ENCODE assay signal across 8 cellular contexts in genomic region chr11:117232022-117232878, GRCh38. TPM values are rescaled to one million over a fixed set of nuclear protein-coding genes. Genes with fewer than 3 reads are reported as not detected.
A peak's percentile ranks its signal among the peaks of the same experiment; 100 is the strongest.
DNase-seq lines count a peak whose midpoint lies in the region; ATAC-seq and TF ChIP-seq lines count a peak whose summit lies in the region.

A gene with protein sequence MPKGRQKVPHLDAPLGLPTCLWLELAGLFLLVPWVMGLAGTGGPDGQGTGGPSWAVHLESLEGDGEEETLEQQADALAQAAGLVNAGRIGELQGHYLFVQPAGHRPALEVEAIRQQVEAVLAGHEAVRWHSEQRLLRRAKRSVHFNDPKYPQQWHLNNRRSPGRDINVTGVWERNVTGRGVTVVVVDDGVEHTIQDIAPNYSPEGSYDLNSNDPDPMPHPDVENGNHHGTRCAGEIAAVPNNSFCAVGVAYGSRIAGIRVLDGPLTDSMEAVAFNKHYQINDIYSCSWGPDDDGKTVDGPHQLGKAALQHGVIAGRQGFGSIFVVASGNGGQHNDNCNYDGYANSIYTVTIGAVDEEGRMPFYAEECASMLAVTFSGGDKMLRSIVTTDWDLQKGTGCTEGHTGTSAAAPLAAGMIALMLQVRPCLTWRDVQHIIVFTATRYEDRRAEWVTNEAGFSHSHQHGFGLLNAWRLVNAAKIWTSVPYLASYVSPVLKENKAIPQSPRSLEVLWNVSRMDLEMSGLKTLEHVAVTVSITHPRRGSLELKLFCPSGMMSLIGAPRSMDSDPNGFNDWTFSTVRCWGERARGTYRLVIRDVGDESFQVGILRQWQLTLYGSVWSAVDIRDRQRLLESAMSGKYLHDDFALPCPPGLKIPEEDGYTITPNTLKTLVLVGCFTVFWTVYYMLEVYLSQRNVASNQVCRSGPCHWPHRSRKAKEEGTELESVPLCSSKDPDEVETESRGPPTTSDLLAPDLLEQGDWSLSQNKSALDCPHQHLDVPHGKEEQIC (minus strand): TSS chr11:117232073. CDS start chr11:117229844, 2,229 bp downstream.
Gene RNF214 (plus strand): TSS chr11:117232671. CDS start chr11:117234273, 1,602 bp downstream.

- ATAC-seq in HG03439 (IDR thresholded peaks at IDR 0.05; ENCODE audit: unreplicated experiment), result peak; percentile 62
- peak; percentile 77 for ATAC-seq in effector memory CD8-positive, alpha-beta T cell (replicated peaks)

- H3K27me3 ChIP-seq in BLaER1 treated with 17β-estradiol and CSF1 and Interleukin-3, amounts not matched to agents 10 nM and 100 nM, result no peaks in the 10 kb centered on the region
- H3K27me3 ChIP-seq in mesenchymal stem cell (ENCODE audit: control insufficient read depth in 1 of 2, insufficient read depth in 1 of 2, low read length in 2 of 2), result no peaks in the 10 kb centered on the region

- H3K4me2 ChIP-seq in BLaER1 treated with 17β-estradiol and CSF1 and Interleukin-3, amounts not matched to agents 10 nM and 100 nM, result peak within 1 kb of the TSS; percentile 95 to 100 (median 99)
- H3K4me2 ChIP-seq in mesenchymal stem cell (ENCODE audit: low read length, poor library complexity, severe bottlenecking), result peak within 1 kb of the TSS; percentile 91

- under 1% methylated on average over 57 of the region's 104 CpGs for WGBS in mesenchymal stem cell

- no peaks in the 10 kb centered on the region for H3K9me3 ChIP-seq in BLaER1 treated with 17β-estradiol and CSF1 and Interleukin-3, amounts not matched to agents 10 nM and 100 nM (replicated peaks in 1 of 11)
- no peaks in the 10 kb centered on the region for H3K9me3 ChIP-seq in mesenchymal stem cell (ENCODE audit: control insufficient read depth, low read length)

- H3K23ac ChIP-seq in mesenchymal stem cell (ENCODE audit: low read length in 2 of 2), result no peak within 1 kb of the TSS

- peak; percentile 83 for TF ChIP-seq POLR2A in GM19193 (IDR thresholded peaks at IDR 0.05; ENCODE audit: extremely low read depth, insufficient read depth, insufficient read length)

- POLR2A ChIA-PET in activated CD8-positive, alpha-beta memory T cell treated with anti-CD3 and anti-CD28 coated beads for 36 hours (lab: Charles Lee), result interaction anchor here (2.5 to 2.8 kb wide), 2 partner anchors 88 to 96 kb away, joined by 10 to 16 read pairs; partner anchors contain the start of genes CEP164 and PAFAH1B2

- H4K20me1 ChIP-seq in BLaER1 treated with 17β-estradiol and CSF1 and Interleukin-3, amounts not matched to agents 10 nM and 100 nM, result peaks cover 0 to 45% (median 21%) of the 10 kb centered on the region in 11 experiments; a peak in 18 of 22 replicates

- peaks cover 26% of the 10 kb centered on the region for H3K79me1 ChIP-seq in mesenchymal stem cell (replicated peaks; ENCODE audit: low read length, poor library complexity, severe bottlenecking)

- H3K27me3 Mint-ChIP-seq in effector memory CD8-positive, alpha-beta T cell, result no peaks in the 10 kb centered on the region

- H3K4ac ChIP-seq in mesenchymal stem cell (ENCODE audit: low read depth in 1 of 2, low read length in 2 of 2), result peak within 1 kb of the TSS; percentile 83 to 88

- H4K91ac ChIP-seq in mesenchymal stem cell (ENCODE audit: low read length), result peak within 1 kb of the TSS; percentile 66

- DNase-seq in NCI-H82 (lab: John Stamatoyannopoulos, UW) (peak; percentile 78), mesenchymal stem cell (peak; percentile 76)
- peak; percentile 53 to 65 (median 64) for DNase-seq in effector memory CD8-positive, alpha-beta T cell
- DNase-seq in stimulated activated CD8-positive, alpha-beta memory T cell treated with anti-CD3 and anti-CD28 coated beads, Interleukin-12 subunit alpha, Interleukin-12 subunit beta, amount 100 ng/mL, for 4 hours (ENCODE audit: low read depth), result peak; percentile 69

- peak within 1 kb of the TSS; percentile 66 for H2AFZ ChIP-seq in mesenchymal stem cell (ENCODE audit: low read depth, low read length)

- peak within 1 kb of the TSS; percentile 92 to 96 for H3K27ac Mint-ChIP-seq in effector memory CD8-positive, alpha-beta T cell

- CTCF ChIA-PET in activated CD8-positive, alpha-beta memory T cell treated with anti-CD3 and anti-CD28 coated beads for 36 hours (lab: Charles Lee), result interaction anchor here (1.1 to 2.1 kb wide), 4 partner anchors 51 to 384 kb away, joined by 3 to 8 read pairs (median 4); partner anchors contain the start of genes CEP164 and PAFAH1B2

- H2BK12ac ChIP-seq in mesenchymal stem cell (ENCODE audit: low read length in 2 of 2), result peak within 1 kb of the TSS; percentile 7 to 45

- peak within 1 kb of the TSS; percentile 96 for H4K8ac ChIP-seq in mesenchymal stem cell (ENCODE audit: low read length)

- H2BK5ac ChIP-seq in mesenchymal stem cell (ENCODE audit: low read depth, low read length, poor library complexity, severe bottlenecking), result no peak within 1 kb of the TSS

- peak within 1 kb of the TSS; percentile 93 to 99 for H3K4me3 Mint-ChIP-seq in effector memory CD8-positive, alpha-beta T cell

- peak within 1 kb of the TSS; percentile 84 to 95 (median 90) for H3K9ac ChIP-seq in BLaER1 treated with 17β-estradiol and CSF1 and Interleukin-3, amounts not matched to agents 10 nM and 100 nM
- H3K9ac ChIP-seq in mesenchymal stem cell (ENCODE audit: low read length), result peak within 1 kb of the TSS; percentile 98

- peaks cover 26 to 47% (median 40%) of the 10 kb centered on the region in 11 experiments for H3K36me3 ChIP-seq in BLaER1 treated with 17β-estradiol and CSF1 and Interleukin-3, amounts not matched to agents 10 nM and 100 nM
- peaks cover 28 to 36% of the 10 kb centered on the region in 2 experiments for H3K36me3 ChIP-seq in mesenchymal stem cell (ENCODE audit: control insufficient read depth in 1 of 2, insufficient read depth in 2 of 2, low read depth in 1 of 2, low read length in 2 of 2)

- peak within 1 kb of the TSS; percentile 57 for H2BK15ac ChIP-seq in mesenchymal stem cell (ENCODE audit: low read depth, poor library complexity, severe bottlenecking)

- H3K36me3 Mint-ChIP-seq in effector memory CD8-positive, alpha-beta T cell (ENCODE audit: insufficient read depth), result peaks cover 51% of the 10 kb centered on the region

- H3K14ac ChIP-seq in mesenchymal stem cell (ENCODE audit: low read length in 2 of 2), result peak within 1 kb of the TSS; percentile 25 to 78

- peak within 1 kb of the TSS; percentile 68 to 83 for H3K18ac ChIP-seq in mesenchymal stem cell (ENCODE audit: low read depth in 1 of 2, low read length in 2 of 2)

- H2AK5ac ChIP-seq in mesenchymal stem cell (ENCODE audit: low read length, severe bottlenecking), result peak within 1 kb of the TSS; percentile 3

- peak within 1 kb of the TSS; percentile 75 to 95 (median 89) for H3K27ac ChIP-seq in BLaER1 treated with 17β-estradiol and CSF1 and Interleukin-3, amounts not matched to agents 10 nM and 100 nM
- peak within 1 kb of the TSS; percentile 50 for H3K27ac ChIP-seq in mesenchymal stem cell (ENCODE audit: low read length, poor library complexity, severe bottlenecking)

- H3K4me1 ChIP-seq in BLaER1 treated with 17β-estradiol and CSF1 and Interleukin-3, amounts not matched to agents 10 nM and 100 nM, result peaks cover 35 to 40% (median 38%) of the 10 kb centered on the region in 10 experiments
- H3K4me1 ChIP-seq in mesenchymal stem cell (ENCODE audit: control insufficient read depth, insufficient read depth, low read depth, low read length), result peaks cover 1% of the 10 kb centered on the region

- H3K9me3 Mint-ChIP-seq in effector memory CD8-positive, alpha-beta T cell, result no peaks in the 10 kb centered on the region

- peaks cover 43 to 50% of the 10 kb centered on the region in 2 donors for H3K4me1 Mint-ChIP-seq in effector memory CD8-positive, alpha-beta T cell (ENCODE audit: low read depth in 2 of 2)

- peak within 1 kb of the TSS; percentile 79 to 99 (median 92) for H3K4me3 ChIP-seq in BLaER1 treated with 17β-estradiol and CSF1 and Interleukin-3, amounts not matched to agents 10 nM and 100 nM
- peak within 1 kb of the TSS; percentile 82 to 94 for H3K4me3 ChIP-seq in mesenchymal stem cell (ENCODE audit: insufficient read depth in 1 of 2, low read depth in 1 of 2, low read length in 2 of 2)

- H2BK120ac ChIP-seq in mesenchymal stem cell (ENCODE audit: low read depth, low read length), result peak within 1 kb of the TSS; percentile 95

RNA-seq across cellular contexts. Expression of the first gene that starts in this region (rescaled TPM):
- total RNA-seq in activated CD8-positive, alpha-beta memory T cell treated with anti-CD3 and anti-CD28 coated beads for 36 hours, result 10 to 100 TPM; 79.3 to 86.9 TPM
- polyA plus RNA-seq in mesenchymal stem cell (2013, experiment 1 of 2), result 18.3 TPM
- 17.5 TPM for polyA plus RNA-seq in mesenchymal stem cell (2013, experiment 2 of 2)

RNA-seq across cellular contexts. Expression of gene RNF214, which starts in this region (rescaled TPM):
- total RNA-seq in activated CD8-positive, alpha-beta memory T cell treated with anti-CD3 and anti-CD28 coated beads for 36 hours, result 10 to 100 TPM; 19.7 to 22.9 TPM
- polyA plus RNA-seq in mesenchymal stem cell (2013, experiment 1 of 2), result 13.9 TPM
- 13.3 TPM for polyA plus RNA-seq in mesenchymal stem cell (2013, experiment 2 of 2)

Comparison
In these comparisons a context has a peak if more than half of its experiments do, and no peak if none do; other contexts are left out.
1. Peak in every context shown above with its lines: DNase-seq, ATAC-seq, H3K4me3 ChIP-seq and H3K27ac ChIP-seq.